1 cellular context compared by ENCODE assay signal in the genomic region with DNA sequence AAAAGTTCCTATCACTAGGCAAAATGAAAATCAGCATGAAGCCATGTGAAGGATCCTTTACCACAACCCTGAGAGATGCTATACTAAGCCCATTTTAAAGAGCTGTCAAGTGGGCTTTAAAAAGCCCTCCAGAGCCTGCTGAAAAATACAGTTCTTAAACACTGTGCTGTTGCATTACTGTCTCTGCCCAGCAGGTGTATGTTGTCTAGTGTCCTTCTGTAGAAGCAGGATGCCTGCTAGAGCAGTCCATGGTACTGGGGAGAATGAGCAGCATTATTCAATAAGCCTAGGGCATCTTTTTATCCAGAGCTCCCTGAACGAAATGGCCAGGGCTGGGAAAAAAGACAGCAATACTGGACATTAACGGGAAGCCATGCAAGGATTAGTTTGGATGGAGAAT.
TF ChIP-seq lines count a peak whose summit lies in the region.

No MANE protein-coding gene starts in this region.

TF ChIP-seq in GM23338, 12 proteins besides CTCF, POLR2A, EP300 and RAD21 (continued from another document):
- TF ChIP-seq, protein P1, sequence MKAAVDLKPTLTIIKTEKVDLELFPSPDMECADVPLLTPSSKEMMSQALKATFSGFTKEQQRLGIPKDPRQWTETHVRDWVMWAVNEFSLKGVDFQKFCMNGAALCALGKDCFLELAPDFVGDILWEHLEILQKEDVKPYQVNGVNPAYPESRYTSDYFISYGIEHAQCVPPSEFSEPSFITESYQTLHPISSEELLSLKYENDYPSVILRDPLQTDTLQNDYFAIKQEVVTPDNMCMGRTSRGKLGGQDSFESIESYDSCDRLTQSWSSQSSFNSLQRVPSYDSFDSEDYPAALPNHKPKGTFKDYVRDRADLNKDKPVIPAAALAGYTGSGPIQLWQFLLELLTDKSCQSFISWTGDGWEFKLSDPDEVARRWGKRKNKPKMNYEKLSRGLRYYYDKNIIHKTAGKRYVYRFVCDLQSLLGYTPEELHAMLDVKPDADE (IDR thresholded peaks at IDR 0.05) = no peak
- TF ChIP-seq ZNF331 (CRISPR knock-in tag; IDR thresholded peaks at IDR 0.05; ENCODE audit: low read depth) = no peak
- TF ChIP-seq, protein P2, sequence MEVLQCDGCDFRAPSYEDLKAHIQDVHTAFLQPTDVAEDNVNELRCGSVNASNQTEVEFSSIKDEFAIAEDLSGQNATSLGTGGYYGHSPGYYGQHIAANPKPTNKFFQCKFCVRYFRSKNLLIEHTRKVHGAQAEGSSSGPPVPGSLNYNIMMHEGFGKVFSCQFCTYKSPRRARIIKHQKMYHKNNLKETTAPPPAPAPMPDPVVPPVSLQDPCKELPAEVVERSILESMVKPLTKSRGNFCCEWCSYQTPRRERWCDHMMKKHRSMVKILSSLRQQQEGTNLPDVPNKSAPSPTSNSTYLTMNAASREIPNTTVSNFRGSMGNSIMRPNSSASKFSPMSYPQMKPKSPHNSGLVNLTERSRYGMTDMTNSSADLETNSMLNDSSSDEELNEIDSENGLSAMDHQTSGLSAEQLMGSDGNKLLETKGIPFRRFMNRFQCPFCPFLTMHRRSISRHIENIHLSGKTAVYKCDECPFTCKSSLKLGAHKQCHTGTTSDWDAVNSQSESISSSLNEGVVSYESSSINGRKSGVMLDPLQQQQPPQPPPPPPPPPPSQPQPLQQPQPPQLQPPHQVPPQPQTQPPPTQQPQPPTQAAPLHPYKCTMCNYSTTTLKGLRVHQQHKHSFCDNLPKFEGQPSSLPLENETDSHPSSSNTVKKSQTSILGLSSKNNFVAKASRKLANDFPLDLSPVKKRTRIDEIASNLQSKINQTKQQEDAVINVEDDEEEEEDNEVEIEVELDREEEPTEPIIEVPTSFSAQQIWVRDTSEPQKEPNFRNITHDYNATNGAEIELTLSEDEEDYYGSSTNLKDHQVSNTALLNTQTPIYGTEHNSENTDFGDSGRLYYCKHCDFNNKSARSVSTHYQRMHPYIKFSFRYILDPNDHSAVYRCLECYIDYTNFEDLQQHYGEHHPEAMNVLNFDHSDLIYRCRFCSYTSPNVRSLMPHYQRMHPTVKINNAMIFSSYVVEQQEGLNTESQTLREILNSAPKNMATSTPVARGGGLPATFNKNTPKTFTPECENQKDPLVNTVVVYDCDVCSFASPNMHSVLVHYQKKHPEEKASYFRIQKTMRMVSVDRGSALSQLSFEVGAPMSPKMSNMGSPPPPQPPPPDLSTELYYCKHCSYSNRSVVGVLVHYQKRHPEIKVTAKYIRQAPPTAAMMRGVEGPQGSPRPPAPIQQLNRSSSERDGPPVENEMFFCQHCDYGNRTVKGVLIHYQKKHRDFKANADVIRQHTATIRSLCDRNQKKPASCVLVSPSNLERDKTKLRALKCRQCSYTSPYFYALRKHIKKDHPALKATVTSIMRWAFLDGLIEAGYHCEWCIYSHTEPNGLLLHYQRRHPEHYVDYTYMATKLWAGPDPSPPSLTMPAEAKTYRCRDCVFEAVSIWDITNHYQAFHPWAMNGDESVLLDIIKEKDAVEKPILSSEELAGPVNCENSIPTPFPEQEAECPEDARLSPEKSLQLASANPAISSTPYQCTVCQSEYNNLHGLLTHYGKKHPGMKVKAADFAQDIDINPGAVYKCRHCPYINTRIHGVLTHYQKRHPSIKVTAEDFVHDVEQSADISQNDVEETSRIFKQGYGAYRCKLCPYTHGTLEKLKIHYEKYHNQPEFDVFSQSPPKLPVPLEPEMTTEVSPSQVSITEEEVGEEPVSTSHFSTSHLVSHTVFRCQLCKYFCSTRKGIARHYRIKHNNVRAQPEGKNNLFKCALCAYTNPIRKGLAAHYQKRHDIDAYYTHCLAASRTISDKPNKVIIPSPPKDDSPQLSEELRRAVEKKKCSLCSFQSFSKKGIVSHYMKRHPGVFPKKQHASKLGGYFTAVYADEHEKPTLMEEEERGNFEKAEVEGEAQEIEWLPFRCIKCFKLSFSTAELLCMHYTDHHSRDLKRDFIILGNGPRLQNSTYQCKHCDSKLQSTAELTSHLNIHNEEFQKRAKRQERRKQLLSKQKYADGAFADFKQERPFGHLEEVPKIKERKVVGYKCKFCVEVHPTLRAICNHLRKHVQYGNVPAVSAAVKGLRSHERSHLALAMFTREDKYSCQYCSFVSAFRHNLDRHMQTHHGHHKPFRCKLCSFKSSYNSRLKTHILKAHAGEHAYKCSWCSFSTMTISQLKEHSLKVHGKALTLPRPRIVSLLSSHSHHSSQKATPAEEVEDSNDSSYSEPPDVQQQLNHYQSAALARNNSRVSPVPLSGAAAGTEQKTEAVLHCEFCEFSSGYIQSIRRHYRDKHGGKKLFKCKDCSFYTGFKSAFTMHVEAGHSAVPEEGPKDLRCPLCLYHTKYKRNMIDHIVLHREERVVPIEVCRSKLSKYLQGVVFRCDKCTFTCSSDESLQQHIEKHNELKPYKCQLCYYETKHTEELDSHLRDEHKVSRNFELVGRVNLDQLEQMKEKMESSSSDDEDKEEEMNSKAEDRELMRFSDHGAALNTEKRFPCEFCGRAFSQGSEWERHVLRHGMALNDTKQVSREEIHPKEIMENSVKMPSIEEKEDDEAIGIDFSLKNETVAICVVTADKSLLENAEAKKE (CRISPR knock-in tag; IDR thresholded peaks at IDR 0.05) = no peak
